ENCODE assay signal across 9 cellular contexts in the genomic region with DNA sequence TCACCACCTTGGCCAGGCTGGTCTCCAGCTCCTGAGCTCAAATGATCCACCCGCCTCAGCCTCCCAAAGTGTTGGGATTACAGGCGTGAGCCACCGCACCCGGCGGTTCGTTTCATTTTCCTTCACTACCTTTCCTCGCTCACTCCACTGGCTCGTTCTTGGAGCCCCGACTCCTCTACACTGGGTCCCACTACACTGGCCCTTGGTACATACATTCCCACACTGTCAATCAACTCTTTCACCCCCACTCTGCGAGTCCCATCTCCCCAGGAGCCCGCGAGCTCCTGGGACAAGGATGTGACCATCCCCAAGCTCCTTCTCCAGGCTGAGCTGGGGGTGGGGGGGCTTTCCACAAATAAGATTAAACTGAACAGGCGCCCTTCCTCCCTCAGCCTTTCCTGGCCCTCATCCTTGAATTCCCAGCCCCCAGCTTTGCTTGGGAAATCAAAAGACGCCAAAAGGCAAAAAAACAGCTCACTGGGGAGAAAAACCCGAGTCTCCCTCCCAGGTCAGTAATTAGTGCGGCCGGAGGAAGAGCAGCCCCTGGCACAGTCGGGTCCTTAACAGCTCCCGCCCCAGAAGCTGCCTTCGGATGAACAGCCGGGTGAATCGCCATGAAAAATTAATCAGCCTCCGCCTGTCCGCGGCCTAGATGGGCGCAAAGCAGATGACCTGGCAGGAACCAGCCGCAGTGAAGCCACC. TPM values are rescaled to one million over a fixed set of nuclear protein-coding genes. Genes with fewer than 3 reads are reported as not detected.
DNase-seq lines count a peak whose midpoint lies in the region; ATAC-seq and TF ChIP-seq lines count a peak whose summit lies in the region.
"Had no signal": no experiment of that assay in that cellular context is flagged by ENCODE, and none has a peak within 500 bp of the region (broad histone marks: within the 10 kb centered on the region; RNA-seq: fewer than 3 reads in every experiment).

No MANE protein-coding gene starts in this region.

- H3K27ac Mint-ChIP-seq in Calu3 (ENCODE audit: unreplicated experiment), result no peak overlapping the region
- no peak overlapping the region for H3K27ac Mint-ChIP-seq in neural progenitor cell

- H3K27ac ChIP-seq in cingulate gyrus (ENCODE audit: low read depth, low read length) (peak overlapping the region; percentile 75), neural progenitor cell (no peak overlapping the region), A673 (ENCODE audit: low read depth, low read length, poor library complexity, severe bottlenecking) (no peak overlapping the region)
- H3K27ac ChIP-seq: epithelial cell of prostate had no signal

- peaks cover 7% of the 10 kb centered on the region for H3K4me1 Mint-ChIP-seq in Calu3 (ENCODE audit: low read depth, unreplicated experiment)
- H3K4me1 Mint-ChIP-seq in neural progenitor cell, result peaks cover 12% of the 10 kb centered on the region

- H2AFZ ChIP-seq in neural progenitor cell (replicated peaks), result peak overlapping the region; percentile 96

- H3K4me3 ChIP-seq in neural progenitor cell (peak overlapping the region; percentile 57), A673 (ENCODE audit: low read depth, low read length, poor library complexity, severe bottlenecking) (no peak overlapping the region)

- CTCF ChIA-PET in Calu3 (lab: Charles Lee) (no interaction called here), A673 (lab: Charles Lee) (interaction anchor here (1.5 to 1.8 kb wide), 2 partner anchors 51 to 1075 kb away, joined by 5 to 7 read pairs; no protein-coding TSS in a partner anchor)

- no peaks in the 10 kb centered on the region for H4K20me1 ChIP-seq in neural progenitor cell (ENCODE audit: low read depth)

- BruUV-seq in Calu3 (replicated peaks; lab: Mats Ljungman, UMichigan), result no TSS peak
- BruUV-seq in A673 (replicated peaks; lab: Mats Ljungman, UMichigan), result no TSS peak

- peak overlapping the region; percentile 95 for H3K4me2 ChIP-seq in neural progenitor cell

- H3K9me3 Mint-ChIP-seq in Calu3 (ENCODE audit: low read depth, unreplicated experiment), result no peaks in the 10 kb centered on the region
- H3K9me3 Mint-ChIP-seq in neural progenitor cell, result peaks cover 3% of the 10 kb centered on the region

- H3K4me3 Mint-ChIP-seq in Calu3 (ENCODE audit: low read depth, unreplicated experiment) (peak overlapping the region; percentile 48), neural progenitor cell (peak overlapping the region; percentile 49)

- ATAC-seq in HG02571 (IDR thresholded peaks at IDR 0.05; ENCODE audit: unreplicated experiment) (peak; percentile 2), HG03354 (IDR thresholded peaks at IDR 0.05; ENCODE audit: poor library complexity, severe bottlenecking, unreplicated experiment) (no peak), HG02588 (IDR thresholded peaks at IDR 0.05; ENCODE audit: unreplicated experiment) (no peak)

- H3K79me2 ChIP-seq in neural progenitor cell (ENCODE audit: low read depth), result no peaks in the 10 kb centered on the region

- H3K9me3 ChIP-seq in neural progenitor cell (ENCODE audit: low read depth) (no peaks in the 10 kb centered on the region), A673 (ENCODE audit: low read depth, low read length, poor library complexity, severe bottlenecking) (no peaks in the 10 kb centered on the region)

- H3K36me3 ChIP-seq in neural progenitor cell, result no peaks in the 10 kb centered on the region
- H3K36me3 ChIP-seq in A673 (ENCODE audit: insufficient read depth, low read length, poor library complexity, severe bottlenecking), result no peaks in the 10 kb centered on the region

- no peak overlapping the region for H3K9ac ChIP-seq in neural progenitor cell

- no peak for TF ChIP-seq CTCF in Calu3 (IDR thresholded peaks at IDR 0.05; ENCODE audit: unreplicated experiment)
- TF ChIP-seq CTCF in neural progenitor cell (IDR thresholded peaks at IDR 0.05), result no peak
- no peak for TF ChIP-seq CTCF in A673 (conservative IDR thresholded peaks at IDR 0.05; ENCODE audit: low read depth, low read length)

- H3K27me3 Mint-ChIP-seq in Calu3 (ENCODE audit: unreplicated experiment) (peaks cover 74% of the 10 kb centered on the region), neural progenitor cell (ENCODE audit: insufficient read depth, low read depth) (peaks cover 3% of the 10 kb centered on the region)

- POLR2A ChIA-PET in A673 (lab: Charles Lee; ENCODE audit: low non-redundant PET), result interaction anchor here (0.5 kb wide), 2 partner anchors 127 to 404 kb away, joined by 3 read pairs; no protein-coding TSS in a partner anchor

- H3F3A ChIP-seq in neural progenitor cell (ENCODE audit: low read depth), result no peaks in the 10 kb centered on the region

- H3K36me3 Mint-ChIP-seq in Calu3 (ENCODE audit: insufficient read depth, unreplicated experiment) (no peaks in the 10 kb centered on the region), neural progenitor cell (no peaks in the 10 kb centered on the region)

- H3K27me3 ChIP-seq in neural progenitor cell (peaks cover 28% of the 10 kb centered on the region), A673 (replicated peaks; ENCODE audit: insufficient read depth, low read depth, low read length, poor library complexity) (no peaks in the 10 kb centered on the region)

- DNase-seq in Calu3 (no peak), neural progenitor cell (ENCODE audit: low spot score) (no peak), NCI-H2171 (lab: John Stamatoyannopoulos, UW) (no peak), A673 (ENCODE audit: low spot score) (no peak)

- intact Hi-C loops in Calu3 (cut with micrococcal nuclease; ENCODE audit: unreplicated experiment) (loop anchor here (5.0 to 10.0 kb wide), 2 partner anchors 578 to 1121 kb away; no protein-coding TSS in a partner anchor), A673 (cut with micrococcal nuclease; ENCODE audit: unreplicated experiment) (loop anchor here (5.0 to 10.0 kb wide), 3 partner anchors 548 to 1401 kb away; no protein-coding TSS in a partner anchor)

- H3K4me1 ChIP-seq in neural progenitor cell (peaks cover 4% of the 10 kb centered on the region), A673 (ENCODE audit: insufficient read depth, low read length, poor library complexity, severe bottlenecking) (peaks cover 6% of the 10 kb centered on the region)

RNA-seq across cellular contexts. Expression of a gene that starts 42.8 kb away (rescaled TPM):
- not detected in 2 replicates for total RNA-seq in Calu3 (2022)
- total RNA-seq in neural progenitor cell (ENCODE audit: low replicate concordance), result not detected in 2 replicates
- not detected in 2 replicates for total RNA-seq in A673 (2021)
